Comparison of ENCODE assay signal across 25 cellular contexts in the genomic region with DNA sequence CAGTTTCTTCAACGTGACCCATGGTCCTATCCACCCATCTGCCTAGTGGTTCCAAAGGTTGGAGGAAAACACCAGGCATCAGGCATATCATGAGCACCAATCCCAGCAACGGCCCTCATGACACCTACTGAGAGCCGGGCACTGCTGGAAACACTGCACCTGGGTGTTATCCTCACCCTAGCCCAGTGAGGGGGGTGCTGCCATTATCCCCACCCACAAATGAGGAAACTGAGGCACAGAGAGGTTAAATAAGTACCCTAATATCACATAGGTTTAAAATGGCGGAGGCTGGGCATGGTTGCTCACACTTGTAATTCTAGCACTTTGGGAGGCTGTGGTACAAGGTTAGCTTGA.
DNase-seq lines count a peak whose midpoint lies in the region; ATAC-seq and TF ChIP-seq lines count a peak whose summit lies in the region.
"Had no signal": no experiment of that assay in that cellular context is flagged by ENCODE, and none has a peak within 500 bp of the region (broad histone marks: within the 10 kb centered on the region; RNA-seq: fewer than 3 reads in every experiment).

No MANE protein-coding gene starts in this region.

- no peaks in the 10 kb centered on the region for H4K20me1 ChIP-seq in H9 (ENCODE audit: control insufficient read depth, insufficient read depth, insufficient read length)

- H3K4me3 ChIP-seq in endodermal cell (ENCODE audit: low read length) (no peak overlapping the region), ascending aorta (no peak overlapping the region)
- H3K4me3 ChIP-seq: A549, GM23338, MG63 had no signal

- H2BK20ac ChIP-seq in H9 (ENCODE audit: low read depth, low read length, poor library complexity, severe bottlenecking), result no peak overlapping the region

- H3K36me3 ChIP-seq in endodermal cell (ENCODE audit: control insufficient read depth, insufficient read depth, low read length), result no peaks in the 10 kb centered on the region
- no peaks in the 10 kb centered on the region for H3K36me3 ChIP-seq in ascending aorta
- H3K36me3 ChIP-seq: MG63 had no signal

- H3K27ac ChIP-seq in endodermal cell (ENCODE audit: low read depth, low read length) (no peak overlapping the region), H9 (ENCODE audit: insufficient read length, low read depth, low read length) (no peak overlapping the region), ascending aorta (no peak overlapping the region)
- H3K27ac ChIP-seq: A549, RWPE1 had no signal

- H3K4me1 ChIP-seq in endodermal cell (ENCODE audit: control insufficient read depth, insufficient read depth, low read length) (no peaks in the 10 kb centered on the region), H9 (ENCODE audit: insufficient read depth, low read length) (no peaks in the 10 kb centered on the region), ascending aorta (no peaks in the 10 kb centered on the region)

- H3K4ac ChIP-seq in H9 (ENCODE audit: low read depth, low read length), result no peak overlapping the region

- no peak overlapping the region for H2BK120ac ChIP-seq in H9 (ENCODE audit: low read depth, low read length, poor library complexity, severe bottlenecking)

- no peaks in the 10 kb centered on the region for H3K27me3 ChIP-seq in endodermal cell (ENCODE audit: control insufficient read depth, insufficient read depth, low read length, poor library complexity, severe bottlenecking)
- no peaks in the 10 kb centered on the region for H3K27me3 ChIP-seq in H9 (ENCODE audit: insufficient read depth, low read length)
- H3K27me3 ChIP-seq in ascending aorta, result no peaks in the 10 kb centered on the region
- H3K27me3 ChIP-seq: MG63 had no signal

- no peak overlapping the region for H3K14ac ChIP-seq in H9 (ENCODE audit: insufficient read depth, low read length)

- H3K4me2 ChIP-seq in H9 (ENCODE audit: insufficient read depth, insufficient read length, low read length), result no peak overlapping the region
- H3K4me2 ChIP-seq: A549, GM23338, SK-N-SH had no signal

- WGBS in endodermal cell (ENCODE audit: insufficient coverage in 1 of 2, insufficient read length in 1 of 2), 2 experiments, result 85 to 90% methylated on average over 3 to 4 of the region's 4 CpGs
- WGBS in H9 (ENCODE audit: extremely low coverage, insufficient read length, low lambda C conversion rate), result no CpG with 5 or more reads among the region's 4 CpGs

- DNase-seq in natural killer cell treated with Interleukin-12 subunit alpha and Interleukin-12 subunit beta and Interleukin-15 and Interleukin-18, amount 100 ng/mL, for 72 hours (ENCODE audit: low spot score), result peak; percentile 28
- DNase-seq in natural killer cell (no peak), endodermal cell (peak; percentile 12), posterior vena cava (ENCODE audit: low spot score) (peak; percentile 16), ureter (ENCODE audit: low spot score) (peak; percentile 30), H9 (no peak), ascending aorta (ENCODE audit: low spot score in 2 of 2) (no peak)
- DNase-seq in stimulated activated CD4-positive, alpha-beta T cell treated with anti-CD3 and anti-CD28 coated beads, Interleukin-4, amount 100 ng/mL, for 4 hours, result no peak
- DNase-seq: C1 segment of cervical spinal cord; CD4-positive, alpha-beta memory T cell; COR-L47; HCEC 1CT; IMR-90; KG1; MG63; NCI-H1694; NCI-H2081; NCI-H2227 treated with DMSO at 0.1 percent for 48 hours; NCI-H510A; NCI-H69; SIG-M5; SK-N-SH had no signal

- H3K27ac Mint-ChIP-seq in natural killer cell treated with Interleukin-12 subunit alpha and Interleukin-12 subunit beta and Interleukin-15 and Interleukin-18, amount 100 ng/mL, for 72 hours, result no peak overlapping the region
- H3K27ac Mint-ChIP-seq in natural killer cell, result no peak overlapping the region
- H3K27ac Mint-ChIP-seq in endodermal cell, result no peak overlapping the region
- no peak overlapping the region for H3K27ac Mint-ChIP-seq in H9
- H3K27ac Mint-ChIP-seq: CD4-positive, alpha-beta memory T cell; GM23338 had no signal

- intact Hi-C loops in natural killer cell (cut with micrococcal nuclease) (no loop called here), posterior vena cava (cut with DNase I) (no loop called here), ascending aorta (cut with DNase I) (no loop called here)

- no peak overlapping the region for H3K4me3 Mint-ChIP-seq in natural killer cell treated with Interleukin-12 subunit alpha and Interleukin-12 subunit beta and Interleukin-15 and Interleukin-18, amount 100 ng/mL, for 72 hours
- no peak overlapping the region for H3K4me3 Mint-ChIP-seq in natural killer cell
- no peak overlapping the region for H3K4me3 Mint-ChIP-seq in endodermal cell
- H3K4me3 Mint-ChIP-seq in H9, result no peak overlapping the region
- H3K4me3 Mint-ChIP-seq: CD4-positive, alpha-beta memory T cell; GM23338 had no signal

- no peak overlapping the region for H3K56ac ChIP-seq in H9 (ENCODE audit: insufficient read length, low read depth, low read length)

- no peak overlapping the region for H4K5ac ChIP-seq in H9 (ENCODE audit: insufficient read length, low read depth, low read length)

- no peak overlapping the region for H2BK15ac ChIP-seq in H9 (ENCODE audit: low read depth, low read length)

- no peak overlapping the region for H2AFZ ChIP-seq in H9 (ENCODE audit: low read length)
- H2AFZ ChIP-seq: GM23338 had no signal

- H2BK5ac ChIP-seq in H9 (ENCODE audit: insufficient read length, low read length), result no peak overlapping the region

- peaks cover 10 to 16% of the 10 kb centered on the region in 2 donors for H3K27me3 Mint-ChIP-seq in natural killer cell treated with Interleukin-12 subunit alpha and Interleukin-12 subunit beta and Interleukin-15 and Interleukin-18, amount 100 ng/mL, for 72 hours
- peaks cover 10 to 15% of the 10 kb centered on the region in 2 donors for H3K27me3 Mint-ChIP-seq in natural killer cell (ENCODE audit: low read depth in 2 of 2)
- no peaks in the 10 kb centered on the region for H3K27me3 Mint-ChIP-seq in endodermal cell (ENCODE audit: insufficient read depth)
- peaks cover 2% of the 10 kb centered on the region for H3K27me3 Mint-ChIP-seq in H9 (ENCODE audit: low read depth)

- no peaks in the 10 kb centered on the region for H3K79me2 ChIP-seq in H9 (ENCODE audit: insufficient read depth, low read length)

- H2AK5ac ChIP-seq in H9 (ENCODE audit: insufficient read length, low read length), result no peak overlapping the region

- no peak overlapping the region for H4K8ac ChIP-seq in H9 (replicated peaks; ENCODE audit: insufficient read length, low read depth, low read length)

- TF ChIP-seq CTCF in natural killer cell (IDR thresholded peaks at IDR 0.05) (no peak), endodermal cell (conservative IDR thresholded peaks at IDR 0.05) (no peak), H9 (conservative IDR thresholded peaks at IDR 0.05) (no peak), ascending aorta (IDR thresholded peaks at IDR 0.05) (no peak)

- no peaks in the 10 kb centered on the region for H3K79me1 ChIP-seq in H9 (ENCODE audit: insufficient read depth, low read depth, low read length, poor library complexity, severe bottlenecking)

- no peak for ATAC-seq in natural killer cell treated with Interleukin-12 subunit alpha and Interleukin-12 subunit beta and Interleukin-15 and Interleukin-18, amount 100 ng/mL, for 72 hours
- ATAC-seq in natural killer cell, result no peak
- ATAC-seq: A549, GM23338 had no signal

- H3K9ac ChIP-seq in endodermal cell (ENCODE audit: extremely low read depth, low read length, poor library complexity, severe bottlenecking), result no peak overlapping the region
- H3K9ac ChIP-seq in H9 (ENCODE audit: extremely low read depth, insufficient read length, low read length), result no peak overlapping the region
- H3K9ac ChIP-seq: SK-N-SH had no signal

- no peak overlapping the region for H2BK12ac ChIP-seq in H9 (ENCODE audit: insufficient read length, low read depth, low read length)

- H3K36me3 Mint-ChIP-seq in natural killer cell treated with Interleukin-12 subunit alpha and Interleukin-12 subunit beta and Interleukin-15 and Interleukin-18, amount 100 ng/mL, for 72 hours, result no peaks in the 10 kb centered on the region
- H3K36me3 Mint-ChIP-seq in natural killer cell, result no peaks in the 10 kb centered on the region
- H3K36me3 Mint-ChIP-seq in endodermal cell (ENCODE audit: low read depth), result no peaks in the 10 kb centered on the region
- no peaks in the 10 kb centered on the region for H3K36me3 Mint-ChIP-seq in H9 (ENCODE audit: insufficient read depth in 1 of 3, low read depth in 3 of 3)
- H3K36me3 Mint-ChIP-seq: CD4-positive, alpha-beta memory T cell had no signal

- H3T11ph ChIP-seq in H9 (ENCODE audit: low read length), result no peak overlapping the region

- no peak overlapping the region for H3K18ac ChIP-seq in H9 (ENCODE audit: insufficient read length, low read depth, low read length)

- no peak overlapping the region for H3K23ac ChIP-seq in H9 (ENCODE audit: insufficient read length, low read depth, low read length)

- H3K9me3 Mint-ChIP-seq in natural killer cell treated with Interleukin-12 subunit alpha and Interleukin-12 subunit beta and Interleukin-15 and Interleukin-18, amount 100 ng/mL, for 72 hours, result no peaks in the 10 kb centered on the region
- H3K9me3 Mint-ChIP-seq in natural killer cell (no peaks in the 10 kb centered on the region), endodermal cell (no peaks in the 10 kb centered on the region), H9 (no peaks in the 10 kb centered on the region; a peak in 1 of 5 replicates)
- H3K9me3 Mint-ChIP-seq: CD4-positive, alpha-beta memory T cell; GM23338 had no signal

- no peaks in the 10 kb centered on the region for H3K4me1 Mint-ChIP-seq in natural killer cell treated with Interleukin-12 subunit alpha and Interleukin-12 subunit beta and Interleukin-15 and Interleukin-18, amount 100 ng/mL, for 72 hours (ENCODE audit: low read depth in 2 of 2)
- H3K4me1 Mint-ChIP-seq in natural killer cell, result no peaks in the 10 kb centered on the region
- H3K4me1 Mint-ChIP-seq in endodermal cell, result peaks cover 9% of the 10 kb centered on the region
- H3K4me1 Mint-ChIP-seq in H9, result peaks cover 25 to 37% of the 10 kb centered on the region in 2 experiments
- H3K4me1 Mint-ChIP-seq: CD4-positive, alpha-beta memory T cell had no signal

- H3K23me2 ChIP-seq in H9 (ENCODE audit: insufficient read length, low read depth, low read length, poor library complexity, severe bottlenecking), result no peaks in the 10 kb centered on the region

- H3K9me3 ChIP-seq in endodermal cell (ENCODE audit: control insufficient read depth, low read length), result no peaks in the 10 kb centered on the region
- H3K9me3 ChIP-seq in H9 (ENCODE audit: control insufficient read depth, low read depth, low read length), result no peaks in the 10 kb centered on the region
- no peaks in the 10 kb centered on the region for H3K9me3 ChIP-seq in ascending aorta
- H3K9me3 ChIP-seq: A549, MG63, SK-N-SH had no signal

- H4K91ac ChIP-seq in H9 (ENCODE audit: insufficient read length, low read depth, low read length), result no peak overlapping the region

Comparison
In these comparisons a context has a peak if more than half of its experiments do, and no peak if none do; other contexts are left out.
1. DNase-seq: peak in natural killer cell treated with Interleukin-12 subunit alpha and Interleukin-12 subunit beta and Interleukin-15 and Interleukin-18, amount 100 ng/mL, for 72 hours (single experiment), endodermal cell (single experiment), posterior vena cava (single experiment) and ureter (single experiment); none in natural killer cell (single experiment), H9 (single experiment), ascending aorta (0 of 2) and stimulated activated CD4-positive, alpha-beta T cell treated with anti-CD3 and anti-CD28 coated beads, Interleukin-4, amount 100 ng/mL, for 4 hours (0 of 2).